ENCODE assay signal across 10 cellular contexts in genomic region chr6:36349240-36349639, GRCh38. TPM values are rescaled to one million over a fixed set of nuclear protein-coding genes. Genes with fewer than 3 reads are reported as not detected.
DNase-seq lines count a peak whose midpoint lies in the region; ATAC-seq and TF ChIP-seq lines count a peak whose summit lies in the region.
"Had no signal": no experiment of that assay in that cellular context is flagged by ENCODE, and none has a peak within 500 bp of the region (broad histone marks: within the 10 kb centered on the region; RNA-seq: fewer than 3 reads in every experiment).

No MANE protein-coding gene starts in this region.

- ATAC-seq in foreskin keratinocyte: peak; percentile 77
- no peak for ATAC-seq in GM21786 (IDR thresholded peaks at IDR 0.05; ENCODE audit: unreplicated experiment)
- no peak for ATAC-seq in GM18907 (IDR thresholded peaks at IDR 0.05; ENCODE audit: unreplicated experiment)

- H3K36me3 ChIP-seq in HAP-1 (replicated peaks): no peaks in the 10 kb centered on the region
- H3K36me3 ChIP-seq in suprapubic skin: no peaks in the 10 kb centered on the region
- H3K36me3 ChIP-seq: adrenal gland had no signal

- H3K27me3 ChIP-seq in foreskin keratinocyte (peaks cover 7% of the 10 kb centered on the region), HAP-1 (ENCODE audit: low read depth) (no peaks in the 10 kb centered on the region), suprapubic skin (no peaks in the 10 kb centered on the region)
- H3K27me3 ChIP-seq: adrenal gland had no signal

- in situ Hi-C loops in HAP-1 (cut with MboI; ENCODE audit: low sequenced_read_pairs): no loop called here

- TF ChIP-seq POLR2A in suprapubic skin (IDR thresholded peaks at IDR 0.05): no peak

- no peak overlapping the region for H3K27ac ChIP-seq in foreskin keratinocyte
- H3K27ac ChIP-seq in suprapubic skin: no peak overlapping the region

- DNase-seq in DMS153 (lab: John Stamatoyannopoulos, UW): peak; percentile 78
- peak; percentile 60 for DNase-seq in NCI-H1092 (lab: John Stamatoyannopoulos, UW)
- peak; percentile 93 for DNase-seq in NCI-H748 (lab: John Stamatoyannopoulos, UW; ENCODE audit: unreplicated experiment)
- peak; percentile 60 to 80 for DNase-seq in foreskin keratinocyte
- DNase-seq in HAP-1 (ENCODE audit: low spot score in 2 of 2): no peak
- DNase-seq in suprapubic skin (ENCODE audit: low spot score in 2 of 2): no peak
- DNase-seq: activated CD4-positive, alpha-beta T cell treated with anti-CD3 and anti-CD28 coated beads, Interleukin-2, amount 50 U/mL, for 4 hours had no signal

- TF ChIP-seq CTCF in foreskin keratinocyte (conservative IDR thresholded peaks at IDR 0.05) (no peak), suprapubic skin (IDR thresholded peaks at IDR 0.05) (no peak)

- H3K9me3 ChIP-seq in HAP-1 (no peaks in the 10 kb centered on the region), suprapubic skin (no peaks in the 10 kb centered on the region)
- H3K9me3 ChIP-seq: adrenal gland had no signal

- no peak for TF ChIP-seq EP300 in suprapubic skin (IDR thresholded peaks at IDR 0.05)

- no peaks in the 10 kb centered on the region for H3K4me1 ChIP-seq in foreskin keratinocyte
- no peaks in the 10 kb centered on the region for H3K4me1 ChIP-seq in HAP-1
- no peaks in the 10 kb centered on the region for H3K4me1 ChIP-seq in suprapubic skin

- WGBS in suprapubic skin: 48% methylated on average over 6 of the region's 6 CpGs

- H3K4me3 ChIP-seq in HAP-1 (no peak overlapping the region), suprapubic skin (no peak overlapping the region)
- H3K4me3 ChIP-seq: adrenal gland had no signal

RNA-seq across cellular contexts. Expression of gene BNIP5, which starts 12.6 kb away (rescaled TPM):
- total RNA-seq in foreskin keratinocyte (not detected in 2 replicates), suprapubic skin (under 1 TPM in 1 of 4 donors, not detected in 3; 0.11 TPM)
- polyA plus RNA-seq in foreskin keratinocyte: not detected in 2 replicates
- total RNA-seq: adrenal gland had no signal

RNA-seq across cellular contexts. Expression of gene ETV7, which starts 38.2 kb away (rescaled TPM):
- total RNA-seq in foreskin keratinocyte: 1.3 and 1.6 TPM in 2 replicates
- 1.3 and 1.5 TPM in 2 replicates for polyA plus RNA-seq in foreskin keratinocyte
- total RNA-seq in suprapubic skin: 10 to 100 TPM in 2 of 4 donors, 1 to 10 TPM in 2; 5.9 to 13.0 (median 9.5) TPM

Comparison
In these comparisons a context has a peak if more than half of its experiments do, and no peak if none do; other contexts are left out.
1. DNase-seq: peak in DMS153 (single experiment), NCI-H1092 (single experiment), NCI-H748 (single experiment) and foreskin keratinocyte (2 of 2); none in HAP-1 (0 of 2) and suprapubic skin (0 of 2).